Comparison of ENCODE assay signal across 10 cellular contexts in the genomic region with DNA sequence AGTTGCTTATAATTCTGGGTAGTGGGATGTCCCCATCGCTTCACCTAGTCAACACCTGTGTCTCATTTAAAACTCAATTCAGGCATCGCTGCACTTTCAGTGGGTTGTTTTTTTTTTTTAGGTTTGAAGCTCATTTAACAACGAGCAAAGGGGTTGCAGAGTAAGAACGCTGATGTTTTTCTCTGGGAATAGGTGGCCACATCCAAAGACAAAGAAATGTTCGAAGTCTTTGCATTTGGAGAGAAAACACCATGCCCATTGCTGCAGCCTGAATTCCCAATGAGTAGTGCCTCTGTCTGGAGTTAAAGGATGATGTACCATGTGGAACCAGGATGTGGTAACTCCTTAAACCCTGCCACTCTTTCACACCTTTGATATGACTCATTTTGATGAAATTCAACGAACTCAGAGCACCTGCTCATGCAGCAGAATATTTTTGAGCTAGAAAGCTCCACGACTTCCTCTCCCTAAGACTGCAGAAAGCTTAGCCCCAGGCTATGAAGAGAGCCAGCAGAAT. TPM values are rescaled to one million over a fixed set of nuclear protein-coding genes. Genes with fewer than 3 reads are reported as not detected.
A peak's percentile ranks its signal among the peaks of the same experiment; 100 is the strongest.
DNase-seq lines count a peak whose midpoint lies in the region; ATAC-seq, FAIRE-seq and TF ChIP-seq lines count a peak whose summit lies in the region.
"Had no signal": no experiment of that assay in that cellular context is flagged by ENCODE, and none has a peak within 500 bp of the region (broad histone marks: within the 10 kb centered on the region; RNA-seq: fewer than 3 reads in every experiment).

No MANE protein-coding gene starts in this region.

- no peak overlapping the region for H3K4me3 ChIP-seq in vagina

- CTCF ChIA-PET in Calu3 (lab: Charles Lee): interaction anchor here (0.5 to 1.5 kb wide), 6 partner anchors 12 to 179 kb away, joined by 3 to 9 read pairs (median 4); no protein-coding TSS in a partner anchor

- intact Hi-C loops in Calu3 (cut with micrococcal nuclease; ENCODE audit: unreplicated experiment) (no loop called here), vagina (cut with DNase I) (loop anchor here (10.0 kb wide), 1 partner anchor 352 kb away; no protein-coding TSS in a partner anchor)

- no peak overlapping the region for H3K27ac ChIP-seq in vagina

- no peaks in the 10 kb centered on the region for H3K36me3 ChIP-seq in vagina

- no peaks in the 10 kb centered on the region for H3K27me3 Mint-ChIP-seq in Calu3 (ENCODE audit: unreplicated experiment)
- no peaks in the 10 kb centered on the region for H3K27me3 Mint-ChIP-seq in activated T-helper 17 cell treated with anti-CD3 and anti-CD28 coated beads, Interleukin-2, amount 50 U/mL, for 72 hours

- peak; percentile 17 for DNase-seq in Calu3
- DNase-seq in GM19239 (ENCODE audit: insufficient read length, low spot score): peak; percentile 40
- no peak for DNase-seq in vagina (ENCODE audit: extremely low spot score in 2 of 2)
- no peak for DNase-seq in cerebellum (ENCODE audit: low spot score)
- DNase-seq in NCI-H82 (lab: John Stamatoyannopoulos, UW): no peak
- no peak for DNase-seq in NCI-H1694 treated with DMSO at 0.1 percent for 48 hours (lab: John Stamatoyannopoulos, UW)
- DNase-seq: GF-D8 had no signal

- no peak overlapping the region for H3K27ac Mint-ChIP-seq in Calu3 (ENCODE audit: unreplicated experiment)
- H3K27ac Mint-ChIP-seq in activated T-helper 17 cell treated with anti-CD3 and anti-CD28 coated beads, Interleukin-2, amount 50 U/mL, for 72 hours: no peak overlapping the region

- peak; percentile 58 for ATAC-seq in HG03280 (IDR thresholded peaks at IDR 0.05; ENCODE audit: unreplicated experiment)
- peak; percentile 88 for ATAC-seq in activated T-helper 17 cell treated with anti-CD3 and anti-CD28 coated beads, Interleukin-2, amount 50 U/mL, for 72 hours (replicated peaks)

- H3K27me3 ChIP-seq in vagina: no peaks in the 10 kb centered on the region

- TF ChIP-seq POLR2A in vagina (IDR thresholded peaks at IDR 0.05): no peak

- H3K4me3 Mint-ChIP-seq in Calu3 (ENCODE audit: low read depth, unreplicated experiment): no peak overlapping the region
- H3K4me3 Mint-ChIP-seq in activated T-helper 17 cell treated with anti-CD3 and anti-CD28 coated beads, Interleukin-2, amount 50 U/mL, for 72 hours: peak overlapping the region; percentile 15

- H3K36me3 Mint-ChIP-seq in Calu3 (ENCODE audit: insufficient read depth, unreplicated experiment): no peaks in the 10 kb centered on the region
- no peaks in the 10 kb centered on the region for H3K36me3 Mint-ChIP-seq in activated T-helper 17 cell treated with anti-CD3 and anti-CD28 coated beads, Interleukin-2, amount 50 U/mL, for 72 hours (ENCODE audit: low read depth)

- H3K9me3 ChIP-seq in vagina: no peaks in the 10 kb centered on the region

- FAIRE-seq in GM19239 (lab: Jason Lieb, UNC): no peak

- H3K4me1 ChIP-seq in vagina: no peaks in the 10 kb centered on the region

- peaks cover 24% of the 10 kb centered on the region for H3K4me1 Mint-ChIP-seq in Calu3 (ENCODE audit: low read depth, unreplicated experiment)
- H3K4me1 Mint-ChIP-seq in activated T-helper 17 cell treated with anti-CD3 and anti-CD28 coated beads, Interleukin-2, amount 50 U/mL, for 72 hours: peaks cover 13% of the 10 kb centered on the region

- TF ChIP-seq CTCF in Calu3 (IDR thresholded peaks at IDR 0.05; ENCODE audit: unreplicated experiment) (no peak), vagina (IDR thresholded peaks at IDR 0.05) (no peak)

- no TSS peak for BruUV-seq in Calu3 (replicated peaks; lab: Mats Ljungman, UMichigan)

- no peaks in the 10 kb centered on the region for H3K9me3 Mint-ChIP-seq in Calu3 (ENCODE audit: low read depth, unreplicated experiment)
- no peaks in the 10 kb centered on the region for H3K9me3 Mint-ChIP-seq in activated T-helper 17 cell treated with anti-CD3 and anti-CD28 coated beads, Interleukin-2, amount 50 U/mL, for 72 hours

RNA-seq across cellular contexts. Expression of a gene that starts 35.1 kb away (rescaled TPM):
- total RNA-seq in Calu3 (2022): 1.4 and 2.2 TPM in 2 replicates
- 100 to 1,000 TPM; 123 to 211 TPM for total RNA-seq in activated T-helper 17 cell treated with anti-CD3 and anti-CD28 coated beads, Interleukin-2, amount 50 U/mL, for 72 hours
- 12.0 TPM for total RNA-seq in vagina
- total RNA-seq in cerebellum: not detected
- total RNA-seq: temporal lobe had no signal

RNA-seq across cellular contexts. Expression of a gene that starts 59.4 kb away (rescaled TPM):
- total RNA-seq in Calu3 (2022): 18.8 and 24.1 TPM in 2 replicates
- 1 to 10 TPM in 1 of 2 donors, under 1 TPM in 1; 0.61 to 1.1 TPM for total RNA-seq in activated T-helper 17 cell treated with anti-CD3 and anti-CD28 coated beads, Interleukin-2, amount 50 U/mL, for 72 hours
- total RNA-seq in vagina: 66.5 TPM
- 6.4 TPM for total RNA-seq in cerebellum

Comparison
In these comparisons a context has a peak if more than half of its experiments do, and no peak if none do; other contexts are left out.
1. DNase-seq: peak in Calu3 (single experiment) and GM19239 (single experiment); none in vagina (0 of 2), cerebellum (single experiment), NCI-H82 (single experiment) and NCI-H1694 treated with DMSO at 0.1 percent for 48 hours (single experiment).